Comparison of ENCODE assay signal across 1 cellular context in genomic region chr18:3665780-3666525, GRCh38.
TF ChIP-seq lines count a peak whose summit lies in the region.

No MANE protein-coding gene starts in this region.

TF ChIP-seq in HepG2, 621 proteins besides CTCF, POLR2A, EP300 and RAD21 (continued from another document and continues in another):
- no peak for TF ChIP-seq ZBTB21 (CRISPR knock-in tag; IDR thresholded peaks at IDR 0.05)
- TF ChIP-seq NFYC (CRISPR knock-in tag; IDR thresholded peaks at IDR 0.05), result no peak
- no peak for TF ChIP-seq ZNF546 (CRISPR knock-in tag; conservative IDR thresholded peaks at IDR 0.05)
- TF ChIP-seq, protein P1, sequence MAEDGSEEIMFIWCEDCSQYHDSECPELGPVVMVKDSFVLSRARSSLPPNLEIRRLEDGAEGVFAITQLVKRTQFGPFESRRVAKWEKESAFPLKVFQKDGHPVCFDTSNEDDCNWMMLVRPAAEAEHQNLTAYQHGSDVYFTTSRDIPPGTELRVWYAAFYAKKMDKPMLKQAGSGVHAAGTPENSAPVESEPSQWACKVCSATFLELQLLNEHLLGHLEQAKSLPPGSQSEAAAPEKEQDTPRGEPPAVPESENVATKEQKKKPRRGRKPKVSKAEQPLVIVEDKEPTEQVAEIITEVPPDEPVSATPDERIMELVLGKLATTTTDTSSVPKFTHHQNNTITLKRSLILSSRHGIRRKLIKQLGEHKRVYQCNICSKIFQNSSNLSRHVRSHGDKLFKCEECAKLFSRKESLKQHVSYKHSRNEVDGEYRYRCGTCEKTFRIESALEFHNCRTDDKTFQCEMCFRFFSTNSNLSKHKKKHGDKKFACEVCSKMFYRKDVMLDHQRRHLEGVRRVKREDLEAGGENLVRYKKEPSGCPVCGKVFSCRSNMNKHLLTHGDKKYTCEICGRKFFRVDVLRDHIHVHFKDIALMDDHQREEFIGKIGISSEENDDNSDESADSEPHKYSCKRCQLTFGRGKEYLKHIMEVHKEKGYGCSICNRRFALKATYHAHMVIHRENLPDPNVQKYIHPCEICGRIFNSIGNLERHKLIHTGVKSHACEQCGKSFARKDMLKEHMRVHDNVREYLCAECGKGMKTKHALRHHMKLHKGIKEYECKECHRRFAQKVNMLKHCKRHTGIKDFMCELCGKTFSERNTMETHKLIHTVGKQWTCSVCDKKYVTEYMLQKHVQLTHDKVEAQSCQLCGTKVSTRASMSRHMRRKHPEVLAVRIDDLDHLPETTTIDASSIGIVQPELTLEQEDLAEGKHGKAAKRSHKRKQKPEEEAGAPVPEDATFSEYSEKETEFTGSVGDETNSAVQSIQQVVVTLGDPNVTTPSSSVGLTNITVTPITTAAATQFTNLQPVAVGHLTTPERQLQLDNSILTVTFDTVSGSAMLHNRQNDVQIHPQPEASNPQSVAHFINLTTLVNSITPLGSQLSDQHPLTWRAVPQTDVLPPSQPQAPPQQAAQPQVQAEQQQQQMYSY (CRISPR knock-in tag; IDR thresholded peaks at IDR 0.05), result peak; percentile 87
- TF ChIP-seq TGIF2 (CRISPR knock-in tag; IDR thresholded peaks at IDR 0.05), result no peak
- peak; percentile 93 for TF ChIP-seq MED1 (CRISPR knock-in tag; IDR thresholded peaks at IDR 0.05)
- TF ChIP-seq MAF1 (CRISPR knock-in tag; IDR thresholded peaks at IDR 0.05; ENCODE audit: borderline replicate concordance), result no peak
- TF ChIP-seq, protein P2, sequence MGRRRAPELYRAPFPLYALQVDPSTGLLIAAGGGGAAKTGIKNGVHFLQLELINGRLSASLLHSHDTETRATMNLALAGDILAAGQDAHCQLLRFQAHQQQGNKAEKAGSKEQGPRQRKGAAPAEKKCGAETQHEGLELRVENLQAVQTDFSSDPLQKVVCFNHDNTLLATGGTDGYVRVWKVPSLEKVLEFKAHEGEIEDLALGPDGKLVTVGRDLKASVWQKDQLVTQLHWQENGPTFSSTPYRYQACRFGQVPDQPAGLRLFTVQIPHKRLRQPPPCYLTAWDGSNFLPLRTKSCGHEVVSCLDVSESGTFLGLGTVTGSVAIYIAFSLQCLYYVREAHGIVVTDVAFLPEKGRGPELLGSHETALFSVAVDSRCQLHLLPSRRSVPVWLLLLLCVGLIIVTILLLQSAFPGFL (CRISPR knock-in tag; IDR thresholded peaks at IDR 0.05), result no peak
- TF ChIP-seq AHR (CRISPR knock-in tag; IDR thresholded peaks at IDR 0.05), result no peak
- TF ChIP-seq MIER2 (CRISPR knock-in tag; IDR thresholded peaks at IDR 0.05), result no peak
- TF ChIP-seq MZF1 (CRISPR knock-in tag; IDR thresholded peaks at IDR 0.05; ENCODE audit: borderline replicate concordance), result no peak
- peak; percentile 91 for TF ChIP-seq NR2F2 (IDR thresholded peaks at IDR 0.05; ENCODE audit: borderline replicate concordance, low read depth)
- TF ChIP-seq, protein P3, sequence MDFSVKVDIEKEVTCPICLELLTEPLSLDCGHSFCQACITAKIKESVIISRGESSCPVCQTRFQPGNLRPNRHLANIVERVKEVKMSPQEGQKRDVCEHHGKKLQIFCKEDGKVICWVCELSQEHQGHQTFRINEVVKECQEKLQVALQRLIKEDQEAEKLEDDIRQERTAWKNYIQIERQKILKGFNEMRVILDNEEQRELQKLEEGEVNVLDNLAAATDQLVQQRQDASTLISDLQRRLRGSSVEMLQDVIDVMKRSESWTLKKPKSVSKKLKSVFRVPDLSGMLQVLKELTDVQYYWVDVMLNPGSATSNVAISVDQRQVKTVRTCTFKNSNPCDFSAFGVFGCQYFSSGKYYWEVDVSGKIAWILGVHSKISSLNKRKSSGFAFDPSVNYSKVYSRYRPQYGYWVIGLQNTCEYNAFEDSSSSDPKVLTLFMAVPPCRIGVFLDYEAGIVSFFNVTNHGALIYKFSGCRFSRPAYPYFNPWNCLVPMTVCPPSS (IDR thresholded peaks at IDR 0.05), result no peak
- peak; percentile 35 for TF ChIP-seq GFI1 (CRISPR knock-in tag; IDR thresholded peaks at IDR 0.05; ENCODE audit: borderline replicate concordance)
- TF ChIP-seq AKNA (CRISPR knock-in tag; IDR thresholded peaks at IDR 0.05; ENCODE audit: borderline replicate concordance), result no peak
- TF ChIP-seq SP4 (CRISPR knock-in tag; IDR thresholded peaks at IDR 0.05), result 0 out of 2 replicates have a peak, but pooled peaks have one; percentile 30
- no peak for TF ChIP-seq ZNF251 (CRISPR knock-in tag; IDR thresholded peaks at IDR 0.05)
- TF ChIP-seq ZNF350 (CRISPR knock-in tag; IDR thresholded peaks at IDR 0.05; ENCODE audit: borderline replicate concordance, low read depth), result peak; percentile 37; the same call in 1 of the 2 replicates
- no peak for TF ChIP-seq CAMTA2 (CRISPR knock-in tag; IDR thresholded peaks at IDR 0.05; ENCODE audit: borderline replicate concordance)
- TF ChIP-seq, protein P4, sequence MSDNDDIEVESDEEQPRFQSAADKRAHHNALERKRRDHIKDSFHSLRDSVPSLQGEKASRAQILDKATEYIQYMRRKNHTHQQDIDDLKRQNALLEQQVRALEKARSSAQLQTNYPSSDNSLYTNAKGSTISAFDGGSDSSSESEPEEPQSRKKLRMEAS (IDR thresholded peaks at IDR 0.05), result 0 out of 2 replicates have a peak, but pooled peaks have one; percentile 16
- TF ChIP-seq GATAD2A (CRISPR knock-in tag; IDR thresholded peaks at IDR 0.05), result peak; percentile 91
- TF ChIP-seq E2F1 (CRISPR knock-in tag; IDR thresholded peaks at IDR 0.05), result no peak
- no peak; the same call in 1 of the 2 replicates for TF ChIP-seq YEATS4 (CRISPR knock-in tag; IDR thresholded peaks at IDR 0.05; ENCODE audit: borderline replicate concordance)
- no peak for TF ChIP-seq CREB1 (IDR thresholded peaks at IDR 0.05)
- TF ChIP-seq CREB1 (CRISPR knock-in tag; IDR thresholded peaks at IDR 0.05), result peak; percentile 65; the same call in 1 of the 2 replicates
- peak; percentile 75 for TF ChIP-seq CBFB (CRISPR knock-in tag; IDR thresholded peaks at IDR 0.05)
- TF ChIP-seq CCDC6 (CRISPR knock-in tag; IDR thresholded peaks at IDR 0.05), result 0 out of 2 replicates have a peak, but pooled peaks have one; percentile 29
- peak in 1 of 2 experiments; percentile 54; a peak in 1 of 4 replicates for TF ChIP-seq KLF16 (CRISPR knock-in tag; IDR thresholded peaks at IDR 0.05)
- no peak for TF ChIP-seq ZNF724P (CRISPR knock-in tag; IDR thresholded peaks at IDR 0.05; ENCODE audit: borderline replicate concordance)
- TF ChIP-seq SIN3B (IDR thresholded peaks at IDR 0.05; ENCODE audit: low read length), result 0 out of 2 replicates have a peak, but pooled peaks have one; percentile 11
- TF ChIP-seq HOXD1 (CRISPR knock-in tag; IDR thresholded peaks at IDR 0.05), result peak; percentile 75; the same call in 1 of the 2 replicates
- 0 out of 2 replicates have a peak, but pooled peaks have one; percentile 44 for TF ChIP-seq HNRNPL (IDR thresholded peaks at IDR 0.05; ENCODE audit: low read depth, low read length)
- TF ChIP-seq SMARCC2 (IDR thresholded peaks at IDR 0.05), result no peak
- TF ChIP-seq ZFX (CRISPR knock-in tag; IDR thresholded peaks at IDR 0.05; ENCODE audit: low read depth), result peak; percentile 63; the same call in 1 of the 2 replicates
- peak; percentile 33; the same call in 1 of the 2 replicates for TF ChIP-seq ERF (CRISPR knock-in tag; IDR thresholded peaks at IDR 0.05)
- no peak for TF ChIP-seq ZNF333 (CRISPR knock-in tag; IDR thresholded peaks at IDR 0.05; ENCODE audit: borderline replicate concordance)
- TF ChIP-seq ZNF562 (CRISPR knock-in tag; IDR thresholded peaks at IDR 0.05; ENCODE audit: borderline replicate concordance), result no peak
- TF ChIP-seq DNMT1 (CRISPR knock-in tag; IDR thresholded peaks at IDR 0.05), result no peak
- TF ChIP-seq TAF1 (CRISPR knock-in tag; IDR thresholded peaks at IDR 0.05), result peak; percentile 61; the same call in 1 of the 2 replicates
- no peak for TF ChIP-seq ZNF20 (CRISPR knock-in tag; IDR thresholded peaks at IDR 0.05)
- TF ChIP-seq HOXA7 (CRISPR knock-in tag; IDR thresholded peaks at IDR 0.05), result no peak
- TF ChIP-seq, protein P5, sequence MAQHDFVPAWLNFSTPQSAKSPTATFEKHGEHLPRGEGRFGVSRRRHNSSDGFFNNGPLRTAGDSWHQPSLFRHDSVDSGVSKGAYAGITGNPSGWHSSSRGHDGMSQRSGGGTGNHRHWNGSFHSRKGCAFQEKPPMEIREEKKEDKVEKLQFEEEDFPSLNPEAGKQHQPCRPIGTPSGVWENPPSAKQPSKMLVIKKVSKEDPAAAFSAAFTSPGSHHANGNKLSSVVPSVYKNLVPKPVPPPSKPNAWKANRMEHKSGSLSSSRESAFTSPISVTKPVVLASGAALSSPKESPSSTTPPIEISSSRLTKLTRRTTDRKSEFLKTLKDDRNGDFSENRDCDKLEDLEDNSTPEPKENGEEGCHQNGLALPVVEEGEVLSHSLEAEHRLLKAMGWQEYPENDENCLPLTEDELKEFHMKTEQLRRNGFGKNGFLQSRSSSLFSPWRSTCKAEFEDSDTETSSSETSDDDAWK (CRISPR knock-in tag; IDR thresholded peaks at IDR 0.05), result no peak
- TF ChIP-seq MXD4 (CRISPR knock-in tag; IDR thresholded peaks at IDR 0.05), result peak; percentile 42; the same call in 1 of the 2 replicates
- TF ChIP-seq, protein P6, sequence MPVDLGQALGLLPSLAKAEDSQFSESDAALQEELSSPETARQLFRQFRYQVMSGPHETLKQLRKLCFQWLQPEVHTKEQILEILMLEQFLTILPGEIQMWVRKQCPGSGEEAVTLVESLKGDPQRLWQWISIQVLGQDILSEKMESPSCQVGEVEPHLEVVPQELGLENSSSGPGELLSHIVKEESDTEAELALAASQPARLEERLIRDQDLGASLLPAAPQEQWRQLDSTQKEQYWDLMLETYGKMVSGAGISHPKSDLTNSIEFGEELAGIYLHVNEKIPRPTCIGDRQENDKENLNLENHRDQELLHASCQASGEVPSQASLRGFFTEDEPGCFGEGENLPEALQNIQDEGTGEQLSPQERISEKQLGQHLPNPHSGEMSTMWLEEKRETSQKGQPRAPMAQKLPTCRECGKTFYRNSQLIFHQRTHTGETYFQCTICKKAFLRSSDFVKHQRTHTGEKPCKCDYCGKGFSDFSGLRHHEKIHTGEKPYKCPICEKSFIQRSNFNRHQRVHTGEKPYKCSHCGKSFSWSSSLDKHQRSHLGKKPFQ (CRISPR knock-in tag; IDR thresholded peaks at IDR 0.05; ENCODE audit: insufficient replicate concordance), result no peak
- TF ChIP-seq CBX2 (IDR thresholded peaks at IDR 0.05; ENCODE audit: low read depth, low read length), result no peak
- TF ChIP-seq CBX2 (CRISPR knock-in tag; IDR thresholded peaks at IDR 0.05; ENCODE audit: low read depth), result no peak
- TF ChIP-seq FOXO1 (CRISPR knock-in tag; IDR thresholded peaks at IDR 0.05), result peak; percentile 87
- TF ChIP-seq POLR2AphosphoS5 (IDR thresholded peaks at IDR 0.05; ENCODE audit: low read depth, low read length), result peak; percentile 49
- TF ChIP-seq TBL1XR1 (IDR thresholded peaks at IDR 0.05; ENCODE audit: borderline replicate concordance, low read length, partially characterized antibody), result peak; percentile 60
- no peak for TF ChIP-seq FOXM1 (CRISPR knock-in tag; IDR thresholded peaks at IDR 0.05)
- TF ChIP-seq ATF7-NPFF (CRISPR knock-in tag; IDR thresholded peaks at IDR 0.05; ENCODE audit: low read depth), result 0 out of 2 replicates have a peak, but pooled peaks have one; percentile 32
- no peak for TF ChIP-seq ZNF749 (CRISPR knock-in tag; IDR thresholded peaks at IDR 0.05; ENCODE audit: borderline replicate concordance)
- TF ChIP-seq RARA (CRISPR knock-in tag; IDR thresholded peaks at IDR 0.05), result peak; percentile 96
- TF ChIP-seq ASH2L (IDR thresholded peaks at IDR 0.05; ENCODE audit: insufficient read length, low read depth, low read length), result peak; percentile 83
- peak; percentile 49 for TF ChIP-seq HNRNPH1 (optimal IDR thresholded peaks at IDR 0.05; ENCODE audit: low read depth, low read length)
- 0 out of 2 replicates have a peak, but pooled peaks have one; percentile 30 for TF ChIP-seq ZBTB7B (CRISPR knock-in tag; IDR thresholded peaks at IDR 0.05)
- TF ChIP-seq NFIB (CRISPR knock-in tag; IDR thresholded peaks at IDR 0.05; ENCODE audit: borderline replicate concordance), result no peak
- no peak for TF ChIP-seq ZNF354B (CRISPR knock-in tag; IDR thresholded peaks at IDR 0.05)
- peak; percentile 45; the same call in 1 of the 2 replicates for TF ChIP-seq ZNF431 (CRISPR knock-in tag; IDR thresholded peaks at IDR 0.05; ENCODE audit: borderline replicate concordance, low read depth)
- TF ChIP-seq HIVEP1 (CRISPR knock-in tag; IDR thresholded peaks at IDR 0.05), result no peak
- no peak for TF ChIP-seq ZNF160 (CRISPR knock-in tag; IDR thresholded peaks at IDR 0.05)
- TF ChIP-seq HCFC1 (IDR thresholded peaks at IDR 0.05; ENCODE audit: low read depth, low read length), result no peak
